Comparison of ENCODE assay signal across 14 cellular contexts in the genomic region with DNA sequence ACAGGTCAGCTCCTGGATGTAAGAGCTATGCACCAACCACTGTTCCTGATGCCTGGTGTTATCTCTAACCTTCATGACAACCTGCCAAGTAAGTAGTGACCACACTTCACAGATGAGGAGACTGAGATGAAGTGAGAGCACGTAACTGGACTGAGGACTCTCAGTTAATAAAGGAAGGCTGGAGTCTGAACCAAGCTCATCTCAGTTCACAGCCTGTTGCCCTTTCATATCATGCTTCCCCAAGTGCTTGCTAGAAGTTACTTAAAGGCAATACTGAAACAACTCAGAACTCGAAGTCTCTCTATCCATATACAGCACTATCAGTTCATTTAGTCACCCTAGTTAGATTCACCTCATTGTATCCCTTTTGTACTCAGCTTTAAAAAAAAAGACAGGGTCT.
DNase-seq lines count a peak whose midpoint lies in the region; ATAC-seq and TF ChIP-seq lines count a peak whose summit lies in the region.
"Had no signal": no experiment of that assay in that cellular context is flagged by ENCODE, and none has a peak within 500 bp of the region (broad histone marks: within the 10 kb centered on the region; RNA-seq: fewer than 3 reads in every experiment).

No MANE protein-coding gene starts in this region.

- H3K9me3 Mint-ChIP-seq in activated naive CD4-positive, alpha-beta T cell treated with anti-CD3 and anti-CD28 coated beads for 36 hours, result peaks cover 16% of the 10 kb centered on the region
- no peaks in the 10 kb centered on the region for H3K9me3 Mint-ChIP-seq in WTC11

- H3K27me3 Mint-ChIP-seq in activated naive CD4-positive, alpha-beta T cell treated with anti-CD3 and anti-CD28 coated beads for 36 hours (ENCODE audit: low read depth), result no peaks in the 10 kb centered on the region
- no peaks in the 10 kb centered on the region for H3K27me3 Mint-ChIP-seq in WTC11 (ENCODE audit: low read depth)
- H3K27me3 Mint-ChIP-seq: activated naive CD4-positive, alpha-beta T cell treated with anti-CD3 and anti-CD28 coated beads, Interleukin-2, amount 10 ng/mL, durations not matched to agents 7 days and 5 days; stimulated activated naive B cell treated with anti-CD40 and anti-IgM and Interleukin-4, amounts not matched to agents 10 μg/mL and 1 μg/mL and 100 μg/mL, for 72 hours had no signal

- CTCF ChIA-PET in activated naive CD4-positive, alpha-beta T cell treated with anti-CD3 and anti-CD28 coated beads for 36 hours (lab: Charles Lee), result interaction anchor here (0.9 to 1.5 kb wide), 4 partner anchors 9 to 297 kb away, joined by 3 to 7 read pairs (median 4); no protein-coding TSS in a partner anchor
- CTCF ChIA-PET in WTC11 (lab: Charles Lee), result interaction anchor here (0.7 to 1.4 kb wide), 2 partner anchors 10 to 199 kb away, joined by 3 to 4 read pairs; no protein-coding TSS in a partner anchor

- intact Hi-C loops in activated naive CD4-positive, alpha-beta T cell treated with anti-CD3 and anti-CD28 coated beads for 36 hours (cut with micrococcal nuclease), result loop anchor here (5.0 kb wide), 1 partner anchor 101 kb away; no protein-coding TSS in a partner anchor
- intact Hi-C loops in psoas muscle (cut with DNase I) (no loop called here), ascending aorta (cut with DNase I) (no loop called here)

- DNase-seq in activated naive CD4-positive, alpha-beta T cell treated with anti-CD3 and anti-CD28 coated beads for 36 hours, result no peak
- no peak for DNase-seq in activated naive CD4-positive, alpha-beta T cell treated with anti-CD3 and anti-CD28 coated beads, Interleukin-2, amount 50 U/mL, for 16 hours
- DNase-seq in psoas muscle (no peak), ascending aorta (ENCODE audit: low spot score in 2 of 2) (no peak), NCI-H69 (lab: John Stamatoyannopoulos, UW) (no peak), WTC11 (ENCODE audit: low spot score) (no peak)
- DNase-seq: activated naive CD4-positive, alpha-beta T cell treated with anti-CD3 and anti-CD28 coated beads, Interleukin-2, amount 10 ng/mL, durations not matched to agents 7 days and 5 days; GF-D8; NCI-H1436; stimulated activated naive B cell treated with anti-CD40 and anti-IgM and Interleukin-4, amounts not matched to agents 10 μg/mL and 1 μg/mL and 100 μg/mL, for 72 hours had no signal

- H3K4me1 ChIP-seq in psoas muscle (peaks cover 15% of the 10 kb centered on the region), ascending aorta (no peaks in the 10 kb centered on the region)

- TF ChIP-seq CTCF in psoas muscle (IDR thresholded peaks at IDR 0.05) (no peak), ascending aorta (IDR thresholded peaks at IDR 0.05) (no peak), WTC11 (IDR thresholded peaks at IDR 0.05) (no peak)

- peaks cover 0 to 20% of the 10 kb centered on the region in 2 donors for H3K36me3 ChIP-seq in psoas muscle (ENCODE audit: insufficient read depth in 1 of 2, low read depth in 1 of 2)
- no peaks in the 10 kb centered on the region for H3K36me3 ChIP-seq in ascending aorta

- H3K27me3 ChIP-seq in psoas muscle (ENCODE audit: insufficient read depth in 3 of 3, low read length in 2 of 3), result no peaks in the 10 kb centered on the region
- H3K27me3 ChIP-seq in ascending aorta, result no peaks in the 10 kb centered on the region

- peak overlapping the region; percentile 62 for H3K27ac ChIP-seq in psoas muscle
- no peak overlapping the region for H3K27ac ChIP-seq in ascending aorta
- H3K27ac ChIP-seq: HL-60, VCaP had no signal

- H3K4me3 Mint-ChIP-seq in activated naive CD4-positive, alpha-beta T cell treated with anti-CD3 and anti-CD28 coated beads for 36 hours, result no peak overlapping the region
- no peak overlapping the region for H3K4me3 Mint-ChIP-seq in WTC11
- H3K4me3 Mint-ChIP-seq: activated naive CD4-positive, alpha-beta T cell treated with anti-CD3 and anti-CD28 coated beads, Interleukin-2, amount 10 ng/mL, durations not matched to agents 7 days and 5 days; stimulated activated naive B cell treated with anti-CD40 and anti-IgM and Interleukin-4, amounts not matched to agents 10 μg/mL and 1 μg/mL and 100 μg/mL, for 72 hours had no signal

- peaks cover 43% of the 10 kb centered on the region for H3K36me3 Mint-ChIP-seq in activated naive CD4-positive, alpha-beta T cell treated with anti-CD3 and anti-CD28 coated beads for 36 hours (ENCODE audit: low read depth)
- H3K36me3 Mint-ChIP-seq in WTC11, result peaks cover 3% of the 10 kb centered on the region; the same call in 1 of the 2 replicates

- peak overlapping the region; percentile 38 for H3K27ac Mint-ChIP-seq in activated naive CD4-positive, alpha-beta T cell treated with anti-CD3 and anti-CD28 coated beads for 36 hours
- H3K27ac Mint-ChIP-seq in WTC11, result no peak overlapping the region
- H3K27ac Mint-ChIP-seq: activated naive CD4-positive, alpha-beta T cell treated with anti-CD3 and anti-CD28 coated beads, Interleukin-2, amount 10 ng/mL, durations not matched to agents 7 days and 5 days; stimulated activated naive B cell treated with anti-CD40 and anti-IgM and Interleukin-4, amounts not matched to agents 10 μg/mL and 1 μg/mL and 100 μg/mL, for 72 hours had no signal

- H3K9me3 ChIP-seq in psoas muscle (no peaks in the 10 kb centered on the region), ascending aorta (no peaks in the 10 kb centered on the region)

- POLR2A ChIA-PET in WTC11 (lab: Charles Lee), result no interaction called here

- H3K4me1 Mint-ChIP-seq in activated naive CD4-positive, alpha-beta T cell treated with anti-CD3 and anti-CD28 coated beads for 36 hours (ENCODE audit: low read depth), result peaks cover 65% of the 10 kb centered on the region
- no peaks in the 10 kb centered on the region for H3K4me1 Mint-ChIP-seq in WTC11

- ATAC-seq in GM21723 (IDR thresholded peaks at IDR 0.05; ENCODE audit: unreplicated experiment) (peak; percentile 75), HG03196 (IDR thresholded peaks at IDR 0.05; ENCODE audit: unreplicated experiment) (peak; percentile 52), psoas muscle (peak in 1 of 4 donors; percentile 12), WTC11 (no peak)
- ATAC-seq: stimulated activated naive B cell treated with anti-CD40 and anti-IgM and Interleukin-4, amounts not matched to agents 10 μg/mL and 1 μg/mL and 100 μg/mL, for 72 hours had no signal

- WGBS in psoas muscle, 3 donors, result 70 to 98% (median 97%) methylated on average over 2 of the region's 2 CpGs

- H3K4me3 ChIP-seq in psoas muscle, result no peak overlapping the region
- no peak overlapping the region for H3K4me3 ChIP-seq in ascending aorta

TF ChIP-seq in WTC11, 78 proteins besides CTCF, POLR2A, EP300 and RAD21 (continues in another document):
- TF ChIP-seq, protein P1, sequence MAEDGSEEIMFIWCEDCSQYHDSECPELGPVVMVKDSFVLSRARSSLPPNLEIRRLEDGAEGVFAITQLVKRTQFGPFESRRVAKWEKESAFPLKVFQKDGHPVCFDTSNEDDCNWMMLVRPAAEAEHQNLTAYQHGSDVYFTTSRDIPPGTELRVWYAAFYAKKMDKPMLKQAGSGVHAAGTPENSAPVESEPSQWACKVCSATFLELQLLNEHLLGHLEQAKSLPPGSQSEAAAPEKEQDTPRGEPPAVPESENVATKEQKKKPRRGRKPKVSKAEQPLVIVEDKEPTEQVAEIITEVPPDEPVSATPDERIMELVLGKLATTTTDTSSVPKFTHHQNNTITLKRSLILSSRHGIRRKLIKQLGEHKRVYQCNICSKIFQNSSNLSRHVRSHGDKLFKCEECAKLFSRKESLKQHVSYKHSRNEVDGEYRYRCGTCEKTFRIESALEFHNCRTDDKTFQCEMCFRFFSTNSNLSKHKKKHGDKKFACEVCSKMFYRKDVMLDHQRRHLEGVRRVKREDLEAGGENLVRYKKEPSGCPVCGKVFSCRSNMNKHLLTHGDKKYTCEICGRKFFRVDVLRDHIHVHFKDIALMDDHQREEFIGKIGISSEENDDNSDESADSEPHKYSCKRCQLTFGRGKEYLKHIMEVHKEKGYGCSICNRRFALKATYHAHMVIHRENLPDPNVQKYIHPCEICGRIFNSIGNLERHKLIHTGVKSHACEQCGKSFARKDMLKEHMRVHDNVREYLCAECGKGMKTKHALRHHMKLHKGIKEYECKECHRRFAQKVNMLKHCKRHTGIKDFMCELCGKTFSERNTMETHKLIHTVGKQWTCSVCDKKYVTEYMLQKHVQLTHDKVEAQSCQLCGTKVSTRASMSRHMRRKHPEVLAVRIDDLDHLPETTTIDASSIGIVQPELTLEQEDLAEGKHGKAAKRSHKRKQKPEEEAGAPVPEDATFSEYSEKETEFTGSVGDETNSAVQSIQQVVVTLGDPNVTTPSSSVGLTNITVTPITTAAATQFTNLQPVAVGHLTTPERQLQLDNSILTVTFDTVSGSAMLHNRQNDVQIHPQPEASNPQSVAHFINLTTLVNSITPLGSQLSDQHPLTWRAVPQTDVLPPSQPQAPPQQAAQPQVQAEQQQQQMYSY (CRISPR knock-in tag; IDR thresholded peaks at IDR 0.05), result no peak
- TF ChIP-seq STAT6 (CRISPR knock-in tag; conservative IDR thresholded peaks at IDR 0.05; ENCODE audit: low read depth) (no peak), TP53 (CRISPR knock-in tag; IDR thresholded peaks at IDR 0.05) (no peak), FOXJ3 (CRISPR knock-in tag; IDR thresholded peaks at IDR 0.05; ENCODE audit: borderline replicate concordance) (no peak)
